8 cellular contexts compared by ENCODE assay signal in genomic region chr20:39264506-39265172, GRCh38.
DNase-seq lines count a peak whose midpoint lies in the region; ATAC-seq, FAIRE-seq and TF ChIP-seq lines count a peak whose summit lies in the region.
"Had no signal": no experiment of that assay in that cellular context is flagged by ENCODE, and none has a peak within 500 bp of the region (broad histone marks: within the 10 kb centered on the region; RNA-seq: fewer than 3 reads in every experiment).

No MANE protein-coding gene starts in this region.

- H3K4me3 ChIP-seq in LNCaP clone FGC (ENCODE audit: low read depth, low read length) (no peak overlapping the region), RWPE2 (ENCODE audit: severe bottlenecking) (no peak overlapping the region), astrocyte (ENCODE audit: insufficient read depth, low read depth, low read length) (no peak overlapping the region), skeletal muscle cell (ENCODE audit: low read depth, low read length) (no peak overlapping the region)

- no peaks in the 10 kb centered on the region for H4K20me1 ChIP-seq in astrocyte (ENCODE audit: insufficient read depth, low read length)

- no peak overlapping the region for H3K4me3 Mint-ChIP-seq in astrocyte (ENCODE audit: unreplicated experiment)
- H3K4me3 Mint-ChIP-seq: central memory CD8-positive, alpha-beta T cell had no signal

- peak; percentile 17 for DNase-seq in LNCaP clone FGC (ENCODE audit: low read depth)
- no peak for DNase-seq in RWPE2 (ENCODE audit: low spot score)
- peak; percentile 53 for DNase-seq in astrocyte (ENCODE audit: low read depth)
- peak in 34 of 51 donors; percentile 3 to 66 (median 31) for DNase-seq in hypothalamus (lab: John Stamatoyannopoulos, UW)
- peak; percentile 24 for DNase-seq in skeletal muscle cell (ENCODE audit: low read depth)

- no peak for FAIRE-seq in astrocyte (lab: Jason Lieb, UNC)

- H3K27me3 Mint-ChIP-seq in astrocyte (ENCODE audit: low read depth, unreplicated experiment) = peaks cover 13% of the 10 kb centered on the region

- no peak overlapping the region for H3K27ac ChIP-seq in RWPE2 (ENCODE audit: poor library complexity, severe bottlenecking)
- no peak overlapping the region for H3K27ac ChIP-seq in astrocyte (ENCODE audit: low read depth, low read length)

- no peaks in the 10 kb centered on the region for H3K36me3 ChIP-seq in RWPE2 (ENCODE audit: low read depth)
- H3K36me3 ChIP-seq in astrocyte (ENCODE audit: insufficient read depth, low read length) = no peaks in the 10 kb centered on the region

- H3K79me2 ChIP-seq in astrocyte (ENCODE audit: insufficient read depth, low read length) = no peaks in the 10 kb centered on the region

- no peak overlapping the region for H3K9ac ChIP-seq in astrocyte (ENCODE audit: low read length)

- H3K9me3 ChIP-seq in RWPE2 (ENCODE audit: severe bottlenecking) (no peaks in the 10 kb centered on the region), astrocyte (ENCODE audit: insufficient read depth, low read depth, low read length) (no peaks in the 10 kb centered on the region)

- peak; percentile 92 for TF ChIP-seq CTCF in GM12872 (IDR thresholded peaks at IDR 0.05; ENCODE audit: insufficient read depth, low read depth, low read length)
- TF ChIP-seq CTCF in LNCaP clone FGC (IDR thresholded peaks at IDR 0.05; ENCODE audit: control insufficient read depth, extremely low read depth, insufficient read depth) = peak; percentile 92
- TF ChIP-seq CTCF in RWPE2 (IDR thresholded peaks at IDR 0.05; ENCODE audit: poor library complexity, severe bottlenecking) = peak; percentile 100
- peak; percentile 90 for TF ChIP-seq CTCF in astrocyte (IDR thresholded peaks at IDR 0.05; ENCODE audit: insufficient read depth, low read depth, low read length)

- no peaks in the 10 kb centered on the region for H3K36me3 Mint-ChIP-seq in astrocyte (ENCODE audit: low read depth, unreplicated experiment)

- H3K9me3 Mint-ChIP-seq in astrocyte (ENCODE audit: unreplicated experiment) = no peaks in the 10 kb centered on the region
- H3K9me3 Mint-ChIP-seq: central memory CD8-positive, alpha-beta T cell had no signal

- H3K4me1 Mint-ChIP-seq in astrocyte (ENCODE audit: low read depth, unreplicated experiment) = no peaks in the 10 kb centered on the region
- H3K4me1 Mint-ChIP-seq: central memory CD8-positive, alpha-beta T cell had no signal

- ATAC-seq in RWPE2 (ENCODE audit: low read depth) (peak; percentile 89), HG03565 (IDR thresholded peaks at IDR 0.05; ENCODE audit: unreplicated experiment) (no peak)

- no peaks in the 10 kb centered on the region for H3K27me3 ChIP-seq in RWPE2 (ENCODE audit: insufficient read depth, poor library complexity, severe bottlenecking)
- no peaks in the 10 kb centered on the region for H3K27me3 ChIP-seq in astrocyte (ENCODE audit: insufficient read depth, low read length)

- no peak overlapping the region for H3K27ac Mint-ChIP-seq in astrocyte (ENCODE audit: unreplicated experiment)

- H3K4me1 ChIP-seq in RWPE2 (ENCODE audit: insufficient read depth, poor library complexity, severe bottlenecking) (no peaks in the 10 kb centered on the region), astrocyte (ENCODE audit: insufficient read depth, low read length) (no peaks in the 10 kb centered on the region)

- no peak overlapping the region for H2AFZ ChIP-seq in astrocyte (ENCODE audit: low read depth, low read length)

- H3K4me2 ChIP-seq in astrocyte (ENCODE audit: low read length) = no peak overlapping the region
